8 cellular contexts compared by ENCODE assay signal in the genomic region with DNA sequence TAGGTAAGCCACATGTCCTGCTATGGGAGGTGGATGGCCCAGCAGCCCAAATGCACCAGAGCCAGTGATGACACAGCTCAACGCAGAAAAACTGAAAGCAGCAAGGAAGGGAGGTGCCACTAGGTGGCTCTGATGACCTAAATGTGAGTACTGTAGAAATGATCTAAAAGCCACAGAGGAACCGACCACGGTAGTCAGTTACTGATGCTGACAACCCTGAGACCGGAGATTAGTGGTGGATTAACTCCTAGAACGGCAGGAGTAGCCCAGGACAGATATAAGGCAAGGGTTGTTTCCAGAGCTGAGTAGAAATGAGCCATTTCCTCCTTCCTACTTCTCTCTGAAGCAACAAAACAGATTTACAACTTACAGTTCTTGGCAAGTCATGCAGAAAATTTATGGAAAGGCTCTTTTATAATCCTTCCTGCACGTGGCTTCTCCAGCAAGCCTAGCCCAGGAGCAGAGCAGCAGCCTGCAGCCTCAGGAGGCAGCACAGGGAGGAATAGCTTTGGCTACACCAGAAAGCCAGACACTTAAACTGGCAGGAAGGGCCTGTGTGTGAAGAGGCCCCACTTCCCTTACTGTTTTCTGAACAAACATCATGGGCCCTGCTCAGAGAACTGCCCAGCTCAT. TPM values are rescaled to one million over a fixed set of nuclear protein-coding genes. Genes with fewer than 3 reads are reported as not detected.
DNase-seq lines count a peak whose midpoint lies in the region; ATAC-seq, FAIRE-seq and TF ChIP-seq lines count a peak whose summit lies in the region.

No MANE protein-coding gene starts in this region.

- no peak overlapping the region; the same call in 1 of the 2 replicates for H3K4me2 ChIP-seq in IMR-90 (ENCODE audit: low read depth, low read length)

- peak overlapping the region; percentile 48 for H2AK9ac ChIP-seq in IMR-90 (replicated peaks; ENCODE audit: low read depth, low read length, poor library complexity)

- DNase-seq in Ammon's horn (ENCODE audit: low spot score) (peak; percentile 92), GM19239 (ENCODE audit: insufficient read length, low spot score) (peak; percentile 66), IMR-90 (peak; percentile 82), OCI-M2 (lab: John Stamatoyannopoulos, UW; ENCODE audit: unreplicated experiment) (peak; percentile 32), esophagus squamous epithelium (lab: John Stamatoyannopoulos, UW) (no peak)
- peak; percentile 62 for DNase-seq in activated T-cell treated with anti-CD3 and anti-CD28 coated beads, Interleukin-2, amount 50 U/mL, for 4 hours
- peak; percentile 32 to 79 (median 64) for DNase-seq in naive thymus-derived CD8-positive, alpha-beta T cell
- peak; percentile 73 for DNase-seq in stimulated activated naive CD8-positive, alpha-beta T cell treated with anti-CD3 and anti-CD28 coated beads, Interleukin-15, Interleukin-2, amounts not matched to agents 100 U/mL and 50 U/mL, for 24 hours

- H3K9me3 ChIP-seq in IMR-90 (ENCODE audit: control insufficient read depth, insufficient read depth, low read length): no peaks in the 10 kb centered on the region
- H3K9me3 ChIP-seq in esophagus squamous epithelium: no peaks in the 10 kb centered on the region

- peak overlapping the region; percentile 41 for H3K4ac ChIP-seq in IMR-90 (ENCODE audit: low read depth, low read length)

- no peaks in the 10 kb centered on the region for H3K27me3 ChIP-seq in IMR-90 (ENCODE audit: control insufficient read depth, insufficient read depth, low read length)
- H3K27me3 ChIP-seq in esophagus squamous epithelium: no peaks in the 10 kb centered on the region

- H4K91ac ChIP-seq in IMR-90 (ENCODE audit: insufficient read depth, low read depth, low read length): no peak overlapping the region

- H4K20me1 ChIP-seq in IMR-90 (ENCODE audit: insufficient read depth, low read length): peaks cover 6% of the 10 kb centered on the region; the same call in 1 of the 2 replicates

- H3K27ac Mint-ChIP-seq in naive thymus-derived CD8-positive, alpha-beta T cell: peak overlapping the region; percentile 65 to 95 (median 89)

- H3K4me1 Mint-ChIP-seq in activated T-cell treated with anti-CD3 and anti-CD28 coated beads, Interleukin-2, amount 50 U/mL, for 4 hours (ENCODE audit: low read depth): peaks cover 33% of the 10 kb centered on the region
- peaks cover 27 to 42% (median 33%) of the 10 kb centered on the region in 4 donors for H3K4me1 Mint-ChIP-seq in naive thymus-derived CD8-positive, alpha-beta T cell

- no peaks in the 10 kb centered on the region for H3K27me3 Mint-ChIP-seq in activated T-cell treated with anti-CD3 and anti-CD28 coated beads, Interleukin-2, amount 50 U/mL, for 4 hours (ENCODE audit: low read depth)
- no peaks in the 10 kb centered on the region for H3K27me3 Mint-ChIP-seq in naive thymus-derived CD8-positive, alpha-beta T cell

- peak; percentile 83 for TF ChIP-seq RAD21 in IMR-90 (IDR thresholded peaks at IDR 0.05; ENCODE audit: low read length)

- no peaks in the 10 kb centered on the region for H3K79me1 ChIP-seq in IMR-90 (ENCODE audit: low read depth in 1 of 2, low read length in 2 of 2)

- no peak for TF ChIP-seq POLR2A in IMR-90 (IDR thresholded peaks at IDR 0.05; ENCODE audit: low read depth, low read length)
- TF ChIP-seq POLR2A in esophagus squamous epithelium (IDR thresholded peaks at IDR 0.05): no peak

- H3K4me1 ChIP-seq in IMR-90 (ENCODE audit: control insufficient read depth, insufficient read depth, low read length) (peaks cover 5% of the 10 kb centered on the region; the same call in 1 of the 2 replicates), esophagus squamous epithelium (peaks cover 8 to 39% (median 20%) of the 10 kb centered on the region in 3 donors)

- intact Hi-C loops in IMR-90 (cut with micrococcal nuclease) (loop anchor here (1.0 to 5.0 kb wide), 2 partner anchors 282 to 457 kb away; no protein-coding TSS in a partner anchor), esophagus squamous epithelium (cut with DNase I) (no loop called here)

- H3K36me3 ChIP-seq in IMR-90 (ENCODE audit: control insufficient read depth, insufficient read depth, low read length) (peaks cover 29% of the 10 kb centered on the region), esophagus squamous epithelium (peaks cover 0 to 81% (median 0%) of the 10 kb centered on the region in 3 donors)

- BruUV-seq in IMR-90 (replicated peaks; lab: Mats Ljungman, UMichigan): no TSS peak

- no peak overlapping the region; the same call in 1 of the 2 replicates for H2BK20ac ChIP-seq in IMR-90 (ENCODE audit: low read depth, low read length)

- dilution Hi-C loops in IMR-90 (cut with HindIII; ENCODE audit: low sequenced_read_pairs, unreplicated experiment): no loop called here

- H3K9me3 Mint-ChIP-seq in activated T-cell treated with anti-CD3 and anti-CD28 coated beads, Interleukin-2, amount 50 U/mL, for 4 hours: no peaks in the 10 kb centered on the region
- H3K9me3 Mint-ChIP-seq in naive thymus-derived CD8-positive, alpha-beta T cell: no peaks in the 10 kb centered on the region

- peak overlapping the region in 1 of 2 experiments; percentile 50; a peak in 1 of 4 replicates for H4K8ac ChIP-seq in IMR-90 (ENCODE audit: low read depth in 2 of 2, low read length in 2 of 2)

- in situ Hi-C loops in IMR-90 (cut with MboI; ENCODE audit: low sequenced_read_pairs): no loop called here

- TF ChIP-seq CTCF in IMR-90 (conservative IDR thresholded peaks at IDR 0.05; ENCODE audit: low read depth, low read length) (peak; percentile 86), esophagus squamous epithelium (IDR thresholded peaks at IDR 0.05) (peak; percentile 46 to 79 (median 75))

- peak overlapping the region; percentile 16 for H2AFZ ChIP-seq in IMR-90 (replicated peaks; ENCODE audit: low read length, poor library complexity)

- no CpG with 5 or more reads among the region's 6 CpGs for WGBS in IMR-90 (ENCODE audit: extremely low coverage in 2 of 2, insufficient read length in 1 of 2), 2 experiments
- WGBS in esophagus squamous epithelium, 2 donors: 0 to 1% methylated on average over 6 of the region's 6 CpGs

- ATAC-seq in IMR-90 (ENCODE audit: low read depth): peak; percentile 98
- peak; percentile 81 to 89 for ATAC-seq in activated T-cell treated with anti-CD3 and anti-CD28 coated beads, Interleukin-2, amount 50 U/mL, for 4 hours
- ATAC-seq in naive thymus-derived CD8-positive, alpha-beta T cell: peak; percentile 86 to 88
- peak; percentile 86 for ATAC-seq in stimulated activated naive CD8-positive, alpha-beta T cell treated with anti-CD3 and anti-CD28 coated beads, Interleukin-15, Interleukin-2, amounts not matched to agents 100 U/mL and 50 U/mL, for 24 hours

- CTCF ChIA-PET in IMR-90 (lab: Yijun Ruan, JAX): interaction anchor here (0.6 to 1.3 kb wide), 12 partner anchors 10 to 489 kb away, joined by 3 to 6 read pairs (median 3); no protein-coding TSS in a partner anchor

- H3K4me3 Mint-ChIP-seq in activated T-cell treated with anti-CD3 and anti-CD28 coated beads, Interleukin-2, amount 50 U/mL, for 4 hours: no peak overlapping the region
- peak overlapping the region in 6 of 10 donors; percentile 5 to 27 (median 15) for H3K4me3 Mint-ChIP-seq in naive thymus-derived CD8-positive, alpha-beta T cell

- H3K9me1 ChIP-seq in IMR-90 (ENCODE audit: insufficient read depth, low read length): peaks cover 2% of the 10 kb centered on the region; the same call in 1 of the 2 replicates

- H3K27ac ChIP-seq in IMR-90 (ENCODE audit: insufficient read depth, low read length) (peak overlapping the region; percentile 23; the same call in 1 of the 2 replicates), esophagus squamous epithelium (peak overlapping the region; percentile 44 to 77 (median 68))

- H2AK5ac ChIP-seq in IMR-90 (ENCODE audit: low read depth, low read length): no peak overlapping the region

- no peak overlapping the region for H3K18ac ChIP-seq in IMR-90 (ENCODE audit: low read depth, low read length)

- no peak overlapping the region for H3K4me3 ChIP-seq in IMR-90 (ENCODE audit: insufficient read depth, low read depth, low read length)
- no peak overlapping the region for H3K4me3 ChIP-seq in esophagus squamous epithelium

- peak; percentile 99 for FAIRE-seq in GM19239 (lab: Jason Lieb, UNC)

- POLR2A ChIA-PET in IMR-90 (lab: Charles Lee; ENCODE audit: unreplicated experiment): no interaction called here
- POLR2A ChIA-PET in naive thymus-derived CD8-positive, alpha-beta T cell (lab: Charles Lee): interaction anchor here (0.5 to 3.2 kb wide), 10 partner anchors 11 to 1912 kb away, joined by 3 to 44 read pairs (median 4); a partner anchor contains a TSS

- H3K36me3 Mint-ChIP-seq in activated T-cell treated with anti-CD3 and anti-CD28 coated beads, Interleukin-2, amount 50 U/mL, for 4 hours (ENCODE audit: insufficient read depth): peaks cover 33% of the 10 kb centered on the region
- peaks cover 4 to 69% (median 17%) of the 10 kb centered on the region in 3 donors for H3K36me3 Mint-ChIP-seq in naive thymus-derived CD8-positive, alpha-beta T cell

- H3K23ac ChIP-seq in IMR-90 (ENCODE audit: low read depth, low read length): no peak overlapping the region

- H2BK15ac ChIP-seq in IMR-90 (ENCODE audit: low read depth, low read length): no peak overlapping the region

- H3K56ac ChIP-seq in IMR-90 (ENCODE audit: extremely low read depth, insufficient read depth, low read length): no peak overlapping the region

- no peak overlapping the region for H2BK120ac ChIP-seq in IMR-90 (ENCODE audit: low read depth, low read length)

- H3K14ac ChIP-seq in IMR-90 (replicated peaks; ENCODE audit: low read depth, low read length): peak overlapping the region; percentile 6

- H3K9ac ChIP-seq in IMR-90 (ENCODE audit: low read depth, low read length): peak overlapping the region; percentile 9; the same call in 1 of the 2 replicates

- H2BK5ac ChIP-seq in IMR-90 (ENCODE audit: low read depth, low read length, poor library complexity, severe bottlenecking): no peak overlapping the region

- no peak overlapping the region for H4K5ac ChIP-seq in IMR-90 (ENCODE audit: low read depth, low read length)

TF ChIP-seq in IMR-90, 13 proteins besides CTCF, POLR2A, EP300 and RAD21 (continues in another document):
- TF ChIP-seq FOS (IDR thresholded peaks at IDR 0.05; ENCODE audit: low read depth, low read length): no peak
- TF ChIP-seq MXI1 (IDR thresholded peaks at IDR 0.05; ENCODE audit: borderline replicate concordance, low read depth, low read length): peak; percentile 19; the same call in 1 of the 2 replicates
- peak; percentile 72 for TF ChIP-seq SMC3 (IDR thresholded peaks at IDR 0.05; ENCODE audit: low read depth, low read length)
- peak; percentile 25; the same call in 1 of the 2 replicates for TF ChIP-seq MAFK (IDR thresholded peaks at IDR 0.05; ENCODE audit: low read depth, low read length)

RNA-seq across cellular contexts. Expression of a gene that starts 13.1 kb away (rescaled TPM):
- 0.28 and 0.36 TPM in 2 replicates for total RNA-seq in IMR-90 (2012; rRNA removed)
- polyA plus RNA-seq in IMR-90 (2012; rRNA removed): 0.70 and 1.3 TPM in 2 replicates
- 1.00 and 2.2 TPM in 2 replicates for polyA plus RNA-seq in IMR-90 (2012; cell fraction: cytosol; rRNA removed)
- polyA plus RNA-seq in IMR-90 (2012; cell fraction: nucleus; rRNA removed; ENCODE audit: low replicate concordance): 4.6 and 5.7 TPM in 2 replicates
- 1 to 10 TPM in 1 of 3 donors, under 1 TPM in 2; 0.79 to 1.2 (median 0.87) TPM for total RNA-seq in activated T-cell treated with anti-CD3 and anti-CD28 coated beads, Interleukin-2, amount 50 U/mL, for 4 hours
- total RNA-seq in esophagus squamous epithelium: 1 to 10 TPM in 3 of 4 donors, under 1 TPM in 1; 0.19 to 6.5 (median 3.1) TPM
- total RNA-seq in naive thymus-derived CD8-positive, alpha-beta T cell: 1 to 10 TPM; 2.1 to 2.7 TPM
- 1 to 10 TPM; 1.5 to 2.0 (median 1.6) TPM for polyA plus RNA-seq in naive thymus-derived CD8-positive, alpha-beta T cell
